23 cellular contexts compared by ENCODE assay signal in genomic region chr9:124003636-124004349, GRCh38. TPM values are rescaled to one million over a fixed set of nuclear protein-coding genes. Genes with fewer than 3 reads are reported as not detected.
DNase-seq lines count a peak whose midpoint lies in the region; ATAC-seq, FAIRE-seq and TF ChIP-seq lines count a peak whose summit lies in the region.
"Had no signal": no experiment of that assay in that cellular context is flagged by ENCODE, and none has a peak within 500 bp of the region (broad histone marks: within the 10 kb centered on the region; RNA-seq: fewer than 3 reads in every experiment).

No MANE protein-coding gene starts in this region.

- no peaks in the 10 kb centered on the region for H3K9me2 ChIP-seq in GM23338 (ENCODE audit: insufficient read depth)
- H3K9me2 ChIP-seq: SK-N-SH had no signal

- H4K20me1 ChIP-seq in GM23338 (replicated peaks; ENCODE audit: insufficient read depth) (peaks cover 59% of the 10 kb centered on the region), GM12878 (ENCODE audit: control insufficient read depth, insufficient read depth) (peaks cover 2% of the 10 kb centered on the region; the same call in 1 of the 2 replicates), neural progenitor cell (ENCODE audit: low read depth) (peaks cover 67% of the 10 kb centered on the region)

- TF ChIP-seq CTCF in GM23338 (conservative IDR thresholded peaks at IDR 0.05; ENCODE audit: low read depth in 2 of 2) (no peak), GM12878 (IDR thresholded peaks at IDR 0.05 in 2 of 3, conservative IDR thresholded peaks at IDR 0.05 in 1 of 3; ENCODE audit: control insufficient read depth in 2 of 3, extremely low read depth in 1 of 3, insufficient read depth in 1 of 3, low read depth in 3 of 3, low read length in 3 of 3) (no peak), neural progenitor cell (IDR thresholded peaks at IDR 0.05) (no peak), GM13976 (IDR thresholded peaks at IDR 0.05; ENCODE audit: borderline replicate concordance, control extremely low read depth, extremely low read depth, insufficient read depth, missing control alignments) (no peak)

- H3K9me3 ChIP-seq in GM12878 (replicated peaks; ENCODE audit: control insufficient read depth, insufficient read depth, low read length) (no peaks in the 10 kb centered on the region), neural progenitor cell (ENCODE audit: low read depth) (no peaks in the 10 kb centered on the region), HAP-1 (no peaks in the 10 kb centered on the region)
- H3K9me3 ChIP-seq: SK-N-SH had no signal

- CTCF ChIA-PET in GM12878 (lab: Yijun Ruan, JAX) = interaction anchor here (0.8 to 3.6 kb wide), 7 partner anchors 7 to 253 kb away, joined by 3 to 45 read pairs (median 4); no protein-coding TSS in a partner anchor

- no peaks in the 10 kb centered on the region for H3K36me3 Mint-ChIP-seq in GM23338 (ENCODE audit: low read depth)
- H3K36me3 Mint-ChIP-seq in neural progenitor cell = no peaks in the 10 kb centered on the region

- RAD21 ChIA-PET in GM12878 (lab: Charles Lee; ENCODE audit: unreplicated experiment) = interaction anchor here (0.6 to 6.4 kb wide), 17 partner anchors 10 to 388 kb away, joined by 3 to 52 read pairs (median 4); no protein-coding TSS in a partner anchor

- H3K4me1 Mint-ChIP-seq in GM23338 = peaks cover 66% of the 10 kb centered on the region
- peaks cover 41% of the 10 kb centered on the region for H3K4me1 Mint-ChIP-seq in neural progenitor cell

- intact Hi-C loops in GM12878 (cut with micrococcal nuclease; ENCODE audit: unreplicated experiment) = loop anchor here (5.0 kb wide), 1 partner anchor 366 kb away; no protein-coding TSS in a partner anchor

- no peak overlapping the region for H2AFZ ChIP-seq in GM23338
- H2AFZ ChIP-seq in GM12878 (ENCODE audit: control insufficient read depth, low read depth, low read length) = no peak overlapping the region
- no peak overlapping the region for H2AFZ ChIP-seq in neural progenitor cell (replicated peaks)

- no peak for ATAC-seq in GM23338
- no peak for ATAC-seq in GM12878
- no peak for ATAC-seq in HG02970 (IDR thresholded peaks at IDR 0.05; ENCODE audit: low FRiP score, unreplicated experiment)

- no peak overlapping the region for H3K4me3 ChIP-seq in GM23338
- no peak overlapping the region for H3K4me3 ChIP-seq in GM12878
- H3K4me3 ChIP-seq in neural progenitor cell = peak overlapping the region; percentile 83
- H3K4me3 ChIP-seq in HAP-1 = no peak overlapping the region
- H3K4me3 ChIP-seq: BLaER1 treated with 17β-estradiol and CSF1 and Interleukin-3, amounts not matched to agents 10 nM and 100 nM had no signal

- H3K4me3 Mint-ChIP-seq in GM23338 = no peak overlapping the region
- no peak overlapping the region for H3K4me3 Mint-ChIP-seq in neural progenitor cell
- H3K4me3 Mint-ChIP-seq: CD4-positive, alpha-beta T cell; HFFc6; T-helper 1 cell treated with Interleukin-12 subunit alpha and Interleukin-12 subunit beta and Interleukin-4 antibody, amounts not matched to agents 30 μg/mL and 1 μg/mL, for 36 hours had no signal

- POLR2A ChIA-PET in GM12878 (lab: Charles Lee) = interaction anchor here (0.6 to 1.8 kb wide), 7 partner anchors 9 to 86 kb away, joined by 3 to 6 read pairs (median 4); no protein-coding TSS in a partner anchor

- 3% methylated on average over 4 of the region's 4 CpGs for WGBS in GM12878 (ENCODE audit: insufficient coverage, insufficient replicate concordance, low lambda C conversion rate, missing lambda C conversion rate)

- TF ChIP-seq RAD21 in GM12878 (IDR thresholded peaks at IDR 0.05; ENCODE audit: insufficient read depth, low read depth, low read length) = no peak

- in situ Hi-C loops in GM12878 (cut with MboI) = no loop called here
- in situ Hi-C loops in GM13976 (cut with MboI; ENCODE audit: low sequenced_read_pairs, unreplicated experiment) = loop anchor here (25.0 kb wide), 1 partner anchor 466 kb away; no protein-coding TSS in a partner anchor
- in situ Hi-C loops in HAP-1 (cut with MboI; ENCODE audit: low sequenced_read_pairs) = loop anchor here (10.0 kb wide), 1 partner anchor 139 kb away; no protein-coding TSS in a partner anchor

- H3K9ac ChIP-seq in GM12878 (ENCODE audit: control insufficient read depth, insufficient read depth, low read length) = no peak overlapping the region
- no peak overlapping the region for H3K9ac ChIP-seq in neural progenitor cell
- H3K9ac ChIP-seq: BLaER1 treated with 17β-estradiol and CSF1 and Interleukin-3, amounts not matched to agents 10 nM and 100 nM; SK-N-SH had no signal

- TF ChIP-seq EP300 in GM12878 (IDR thresholded peaks at IDR 0.05; ENCODE audit: borderline replicate concordance in 1 of 2, control insufficient read depth in 1 of 2, low read depth in 2 of 2, low read length in 2 of 2) = no peak

- H3K27ac ChIP-seq in GM23338 (ENCODE audit: low read depth) = no peak overlapping the region
- H3K27ac ChIP-seq in GM12878 (ENCODE audit: control insufficient read depth, insufficient read depth) = no peak overlapping the region
- H3K27ac ChIP-seq in neural progenitor cell = no peak overlapping the region
- H3K27ac ChIP-seq: BLaER1 treated with 17β-estradiol and CSF1 and Interleukin-3, amounts not matched to agents 10 nM and 100 nM had no signal

- no TSS peak for BruUV-seq in GM12878 (replicated peaks; lab: Mats Ljungman, UMichigan)

- DNase-seq in GM23338 (ENCODE audit: low spot score) (no peak), NCI-H69 (lab: John Stamatoyannopoulos, UW) (peak; percentile 28), GM12878 (ENCODE audit: low read depth, low spot score) (no peak), neural progenitor cell (ENCODE audit: low spot score) (peak; percentile 34), GM13976 (ENCODE audit: low spot score) (no peak), HAP-1 (ENCODE audit: low spot score in 2 of 2) (no peak), NCI-H146 (lab: John Stamatoyannopoulos, UW) (no peak)
- DNase-seq: AML-193; CD4-positive, alpha-beta T cell; H7; HFFc6; IMR-90; NCI-H1048; NCI-H2227 treated with DMSO at 0.1 percent for 48 hours; NCI-H510A; SK-N-SH; SW 1271 had no signal

- H3K4me2 ChIP-seq in GM23338 = peak overlapping the region; percentile 18; the same call in 1 of the 2 replicates
- no peak overlapping the region for H3K4me2 ChIP-seq in GM12878 (ENCODE audit: control insufficient read depth, insufficient read depth)
- peak overlapping the region; percentile 92 for H3K4me2 ChIP-seq in neural progenitor cell
- H3K4me2 ChIP-seq: BLaER1 treated with 17β-estradiol and CSF1 and Interleukin-3, amounts not matched to agents 10 nM and 100 nM; SK-N-SH had no signal

- H3K27me3 ChIP-seq in GM23338 (ENCODE audit: insufficient read depth) (peaks cover 94% of the 10 kb centered on the region), GM12878 (replicated peaks in 1 of 2; ENCODE audit: control insufficient read depth in 2 of 2, insufficient read depth in 2 of 2, low read length in 1 of 2) (peaks cover 0 to 51% of the 10 kb centered on the region in 2 experiments; a peak in 3 of 4 replicates), neural progenitor cell (peaks cover 92% of the 10 kb centered on the region), HAP-1 (ENCODE audit: low read depth) (peaks cover 82% of the 10 kb centered on the region)

- peaks cover 31% of the 10 kb centered on the region for H3F3A ChIP-seq in GM23338 (replicated peaks; ENCODE audit: low read depth)
- H3F3A ChIP-seq in neural progenitor cell (ENCODE audit: low read depth) = peaks cover 88% of the 10 kb centered on the region

- H3K27ac Mint-ChIP-seq in GM23338 (no peak overlapping the region), neural progenitor cell (no peak overlapping the region)
- H3K27ac Mint-ChIP-seq: CD4-positive, alpha-beta T cell; HFFc6; T-helper 1 cell treated with Interleukin-12 subunit alpha and Interleukin-12 subunit beta and Interleukin-4 antibody, amounts not matched to agents 30 μg/mL and 1 μg/mL, for 36 hours had no signal

- FAIRE-seq in GM12878 (lab: Jason Lieb, UNC) = no peak
- FAIRE-seq: A204.1, D721Med had no signal

- H3K79me2 ChIP-seq in GM23338 (replicated peaks; ENCODE audit: insufficient read depth) = no peaks in the 10 kb centered on the region
- no peaks in the 10 kb centered on the region for H3K79me2 ChIP-seq in GM12878 (ENCODE audit: control insufficient read depth, insufficient read depth, low read length)
- H3K79me2 ChIP-seq in neural progenitor cell (ENCODE audit: low read depth) = peaks cover 67% of the 10 kb centered on the region

- H3K27me3 Mint-ChIP-seq in GM23338 (ENCODE audit: insufficient read depth, low read depth, poor library complexity) = peaks cover 92% of the 10 kb centered on the region
- H3K27me3 Mint-ChIP-seq in neural progenitor cell (ENCODE audit: insufficient read depth, low read depth) = peaks cover 86% of the 10 kb centered on the region

- H3K9me3 Mint-ChIP-seq in GM23338 (peaks cover 4% of the 10 kb centered on the region; the same call in 1 of the 3 replicates), neural progenitor cell (peaks cover 4% of the 10 kb centered on the region)
- H3K9me3 Mint-ChIP-seq: CD4-positive, alpha-beta T cell; HFFc6; T-helper 1 cell treated with Interleukin-12 subunit alpha and Interleukin-12 subunit beta and Interleukin-4 antibody, amounts not matched to agents 30 μg/mL and 1 μg/mL, for 36 hours had no signal

- SMC1A ChIA-PET in GM12878 (lab: Charles Lee; ENCODE audit: uncharacterized antibody, unreplicated experiment) = interaction anchor here (0.7 to 7.6 kb wide), 25 partner anchors 9 to 466 kb away, joined by 3 to 55 read pairs (median 4); no protein-coding TSS in a partner anchor

- TF ChIP-seq POLR2A in GM12878 (IDR thresholded peaks at IDR 0.05; ENCODE audit: low read depth, low read length) = no peak

- H3K36me3 ChIP-seq in GM23338 (ENCODE audit: insufficient read depth) (no peaks in the 10 kb centered on the region), GM12878 (ENCODE audit: control insufficient read depth in 2 of 2, insufficient read depth in 2 of 2, low read length in 1 of 2) (no peaks in the 10 kb centered on the region), neural progenitor cell (no peaks in the 10 kb centered on the region), HAP-1 (replicated peaks) (no peaks in the 10 kb centered on the region)
- H3K36me3 ChIP-seq: BLaER1 treated with 17β-estradiol and CSF1 and Interleukin-3, amounts not matched to agents 10 nM and 100 nM had no signal

- H3K4me1 ChIP-seq in GM23338 (ENCODE audit: insufficient read depth) = peaks cover 61% of the 10 kb centered on the region
- peaks cover 13% of the 10 kb centered on the region for H3K4me1 ChIP-seq in GM12878 (ENCODE audit: control insufficient read depth, insufficient read depth, low read length)
- peaks cover 83% of the 10 kb centered on the region for H3K4me1 ChIP-seq in neural progenitor cell
- H3K4me1 ChIP-seq in HAP-1 = peaks cover 21% of the 10 kb centered on the region

RNA-seq across cellular contexts. Expression of gene LHX2, which starts 7.8 kb away (rescaled TPM):
- total RNA-seq in GM23338 (2014; rRNA removed; shearing (Covaris generic)) = 0.19 and 1.7 TPM in 2 replicates
- polyA plus RNA-seq in GM23338 (2016; fragmentation: Nextera tagmentation; extraction: Ambion mirVana) = 0.45 TPM in 1 of 2 replicates, not detected in the other
- 34.7 and 38.5 TPM in 2 replicates for total RNA-seq in GM12878 (2013; cell fraction: nucleolus; rRNA removed)
- total RNA-seq in GM12878 (2014; rRNA removed) = 6.0 and 8.0 TPM in 2 replicates
- 3.3 TPM in 2 replicates for total RNA-seq in GM12878 (2014; rRNA removed; fragmentation: Illumina TruSeq; extraction: Trizol)
- 9.0 and 10.3 TPM in 2 replicates for total RNA-seq in GM12878 (2021)
- polyA plus RNA-seq in GM12878 (2011; ENCODE audit: low read depth) = 1.1 TPM
- 46.5 and 69.8 TPM in 2 replicates for polyA plus RNA-seq in GM12878 (2011; rRNA removed)
- 109 and 126 TPM in 2 replicates for polyA plus RNA-seq in GM12878 (2011; cell fraction: cytosol; rRNA removed)
- polyA plus RNA-seq in GM12878 (2011; cell fraction: nucleus; rRNA removed) = 225 and 243 TPM in 2 replicates
- polyA plus RNA-seq in GM12878 (2012) = 1.7 and 4.5 TPM in 2 replicates
- polyA plus RNA-seq in GM12878 (2014; fragmentation: Illumina TruSeq; extraction: Trizol) = 3.6 and 6.0 TPM in 2 replicates
- polyA plus RNA-seq in GM12878 (2014; fragmentation: Nextera tagmentation; extraction: Ambion mirVana) = 1 to 10 TPM in 1 of 2 experiments, under 1 TPM in 1; 0.82 to 2.6 TPM
- polyA plus RNA-seq in GM12878 (2014; rRNA removed) = 7.6 and 14.2 TPM in 2 replicates
- polyA plus RNA-seq in GM12878 (2016; fragmentation: Nextera tagmentation; extraction: Ambion mirVana) = 1 to 10 TPM; 2.6 to 4.6 TPM
- 38.6 and 76.6 TPM in 2 replicates for polyA minus RNA-seq in GM12878 (2011; rRNA and poly(A)+ RNA removed)
- 49.9 and 53.2 TPM in 2 replicates for polyA minus RNA-seq in GM12878 (2011; cell fraction: cytosol; rRNA and poly(A)+ RNA removed)
- 34.7 and 46.5 TPM in 2 replicates for polyA minus RNA-seq in GM12878 (2011; cell fraction: nucleus; rRNA and poly(A)+ RNA removed)
- 36.3 and 59.5 TPM in 2 replicates for total RNA-seq in neural progenitor cell (ENCODE audit: low replicate concordance)
- total RNA-seq: HFFc6, IMR-90 had no signal
- polyA plus RNA-seq: AG04450, IMR-90, SK-N-SH had no signal

Comparison
In these comparisons a context has a peak if more than half of its experiments do, and no peak if none do; other contexts are left out.
1. DNase-seq: peak in NCI-H69 (single experiment) and neural progenitor cell (single experiment); none in GM23338 (single experiment), GM12878 (single experiment), GM13976 (single experiment), HAP-1 (0 of 2) and NCI-H146 (single experiment).